9 cellular contexts compared by ENCODE assay signal in genomic region chr11:9569588-9570164, GRCh38. TPM values are rescaled to one million over a fixed set of nuclear protein-coding genes. Genes with fewer than 3 reads are reported as not detected.
DNase-seq lines count a peak whose midpoint lies in the region; ATAC-seq, FAIRE-seq and TF ChIP-seq lines count a peak whose summit lies in the region.
"Had no signal": no experiment of that assay in that cellular context is flagged by ENCODE, and none has a peak within 500 bp of the region (broad histone marks: within the 10 kb centered on the region; RNA-seq: fewer than 3 reads in every experiment).

No MANE protein-coding gene starts in this region.

- TF ChIP-seq CTCF in heart right ventricle (IDR thresholded peaks at IDR 0.05) (no peak), H1 (IDR thresholded peaks at IDR 0.05; ENCODE audit: control extremely low read depth in 1 of 3, insufficient read depth in 1 of 3, low read depth in 1 of 3, low read length in 3 of 3) (no peak), nephron progenitor cell (IDR thresholded peaks at IDR 0.05) (no peak)

- DNase-seq in heart right ventricle (no peak), cardiac septum (ENCODE audit: low spot score) (no peak), H1 (ENCODE audit: low read depth in 1 of 2, low spot score in 2 of 2) (no peak), nephron progenitor cell (no peak), hepatic stellate cell (ENCODE audit: low spot score) (no peak), NCI-H82 treated with DMSO at 0.1 percent for 48 hours (lab: John Stamatoyannopoulos, UW; ENCODE audit: unreplicated experiment) (no peak)
- DNase-seq in activated T-cell treated with anti-CD3 and anti-CD28 coated beads, Interleukin-2, amount 50 U/mL, for 24 hours = no peak
- DNase-seq: anterior cingulate cortex had no signal

- WGBS in heart right ventricle, 2 donors = 96 to 97% methylated on average over 5 of the region's 5 CpGs
- 91% methylated on average over 5 of the region's 5 CpGs; no CpG with 5 or more reads in 1 of the 2 experiments for WGBS in H1 (ENCODE audit: extremely low coverage in 1 of 2, insufficient coverage in 1 of 2, insufficient read length in 1 of 2, insufficient replicate concordance in 2 of 2, low coverage in 1 of 2, low lambda C conversion rate in 2 of 2, missing lambda C conversion rate in 1 of 2), 2 experiments

- H3K23ac ChIP-seq in H1 (ENCODE audit: insufficient read length) = no peak overlapping the region

- H3K79me2 ChIP-seq in H1 (ENCODE audit: control insufficient read depth in 1 of 2, insufficient read depth in 2 of 2, low read length in 2 of 2) = peaks cover 8 to 10% of the 10 kb centered on the region in 2 experiments

- no peak overlapping the region for H3K56ac ChIP-seq in H1 (replicated peaks; ENCODE audit: insufficient read length, low read depth, low read length)

- no peak overlapping the region for H3K14ac ChIP-seq in H1 (ENCODE audit: insufficient read length)

- H3K27me3 ChIP-seq in heart right ventricle (no peaks in the 10 kb centered on the region), H1 (replicated peaks in 1 of 4; ENCODE audit: control insufficient read depth in 3 of 4, extremely low read depth in 1 of 4, insufficient read depth in 3 of 4, low read length in 3 of 4) (no peaks in the 10 kb centered on the region)

- H3K4me3 ChIP-seq in heart right ventricle (peak overlapping the region in 1 of 10 donors; percentile 18), H1 (ENCODE audit: extremely low read depth in 1 of 4, insufficient read depth in 2 of 4, low read depth in 3 of 4, low read length in 4 of 4) (no peak overlapping the region; a peak in 1 of 8 replicates)

- H3K36me3 Mint-ChIP-seq in nephron progenitor cell (ENCODE audit: low read depth) = no peaks in the 10 kb centered on the region
- H3K36me3 Mint-ChIP-seq in activated T-cell treated with anti-CD3 and anti-CD28 coated beads, Interleukin-2, amount 50 U/mL, for 24 hours (ENCODE audit: low read depth) = peaks cover 4% of the 10 kb centered on the region

- TF ChIP-seq RAD21 in H1 (IDR thresholded peaks at IDR 0.05 in 1 of 2, conservative IDR thresholded peaks at IDR 0.05 in 1 of 2; ENCODE audit: low read depth in 2 of 2, low read length in 2 of 2) = no peak

- no peak overlapping the region for H4K5ac ChIP-seq in H1 (ENCODE audit: insufficient read length, low read depth, low read length)

- H3K9ac ChIP-seq in H1 (replicated peaks in 1 of 4; ENCODE audit: extremely low read depth in 1 of 4, low read depth in 3 of 4, low read length in 3 of 4) = no peak overlapping the region; a peak in 2 of 7 replicates

- peak overlapping the region; percentile 69 for H2BK5ac ChIP-seq in H1 (ENCODE audit: low read depth, low read length)

- no peak for ATAC-seq in heart right ventricle
- no peak for ATAC-seq in GM19463 (IDR thresholded peaks at IDR 0.05; ENCODE audit: unreplicated experiment)

- H3K79me1 ChIP-seq in H1 (ENCODE audit: low read depth, low read length) = no peaks in the 10 kb centered on the region

- peak overlapping the region; percentile 6 for H2BK120ac ChIP-seq in H1 (replicated peaks; ENCODE audit: low read depth, low read length)

- peak overlapping the region; percentile 1 to 7; a peak in 2 of 4 replicates for H3K4me2 ChIP-seq in H1 (ENCODE audit: insufficient read depth in 1 of 2, low read depth in 2 of 2, low read length in 2 of 2)

- 0 out of 2 replicates have a peak overlapping the region, but pooled peaks have one; percentile 80 for H2BK20ac ChIP-seq in H1 (ENCODE audit: low read length)

- no peaks in the 10 kb centered on the region for H3K36me3 ChIP-seq in heart right ventricle
- H3K36me3 ChIP-seq in H1 (ENCODE audit: control insufficient read depth in 2 of 4, insufficient read depth in 4 of 4, low read length in 3 of 4) = no peaks in the 10 kb centered on the region

- peaks cover 0 to under 1% of the 10 kb centered on the region in 2 experiments for H4K20me1 ChIP-seq in H1 (replicated peaks in 1 of 2; ENCODE audit: control insufficient read depth in 1 of 2, insufficient read depth in 2 of 2, low read length in 2 of 2)

- peak overlapping the region; percentile 97; the same call in 1 of the 2 replicates for H2BK12ac ChIP-seq in H1 (ENCODE audit: low read depth, low read length)

- CTCF ChIA-PET in H1 (lab: Charles Lee; ENCODE audit: partially characterized antibody) = interaction anchor here (3.0 kb wide), 1 partner anchor 35 kb away, joined by 23 read pairs; no protein-coding TSS in a partner anchor

- peaks cover 73% of the 10 kb centered on the region for H3K4me1 Mint-ChIP-seq in nephron progenitor cell
- H3K4me1 Mint-ChIP-seq in activated T-cell treated with anti-CD3 and anti-CD28 coated beads, Interleukin-2, amount 50 U/mL, for 24 hours (ENCODE audit: low read depth) = peaks cover 37% of the 10 kb centered on the region

- H2AFZ ChIP-seq in H1 (ENCODE audit: low read length) = no peak overlapping the region

- H2AK5ac ChIP-seq in H1 (ENCODE audit: low read depth, low read length) = no peak overlapping the region; the same call in 1 of the 2 replicates

- peak overlapping the region; percentile 80 to 94 (median 88) for H3K27ac ChIP-seq in heart right ventricle
- no peak overlapping the region; the same call in 1 of the 2 replicates for H3K27ac ChIP-seq in H1 (ENCODE audit: low read depth, low read length)

- peak overlapping the region; percentile 11 for H4K91ac ChIP-seq in H1 (replicated peaks; ENCODE audit: insufficient read length, low read length)

- TF ChIP-seq POLR2A in H1 (IDR thresholded peaks at IDR 0.05; ENCODE audit: control extremely low read depth in 1 of 2, low read depth in 2 of 2, low read length in 2 of 2) = no peak

- H3K4me3 Mint-ChIP-seq in nephron progenitor cell = peak overlapping the region; percentile 70
- H3K4me3 Mint-ChIP-seq in activated T-cell treated with anti-CD3 and anti-CD28 coated beads, Interleukin-2, amount 50 U/mL, for 24 hours = no peak overlapping the region

- intact Hi-C loops in heart right ventricle (cut with DNase I) (loop anchor here in 5 of 10 donors (5.0 kb wide), 3 partner anchors 43 to 1238 kb away; partner anchors contain the start of genes ZNF143 (in 2 of the 5) and EIF4G2 (in 1 of the 5)), cardiac septum (cut with DNase I) (loop anchor here (5.0 to 10.0 kb wide), 2 partner anchors 93 to 725 kb away; partner anchors contain the start of genes SBF2 and SWAP70)

- H3K23me2 ChIP-seq in H1 (ENCODE audit: low read depth, low read length) = peaks cover 6% of the 10 kb centered on the region; the same call in 1 of the 2 replicates

- H3K27me3 Mint-ChIP-seq in nephron progenitor cell (ENCODE audit: low read depth, poor library complexity) = peaks cover 3% of the 10 kb centered on the region
- peaks cover under 1% of the 10 kb centered on the region for H3K27me3 Mint-ChIP-seq in activated T-cell treated with anti-CD3 and anti-CD28 coated beads, Interleukin-2, amount 50 U/mL, for 24 hours

- H3K27ac Mint-ChIP-seq in nephron progenitor cell = peak overlapping the region; percentile 98
- H3K27ac Mint-ChIP-seq in activated T-cell treated with anti-CD3 and anti-CD28 coated beads, Interleukin-2, amount 50 U/mL, for 24 hours = no peak overlapping the region

- peak overlapping the region; percentile 57 for H3K4ac ChIP-seq in H1 (replicated peaks; ENCODE audit: insufficient read length, low read depth, low read length)

- peaks cover 9 to 56% (median 39%) of the 10 kb centered on the region in 9 donors for H3K4me1 ChIP-seq in heart right ventricle
- peaks cover 5 to 23% (median 13%) of the 10 kb centered on the region in 4 experiments for H3K4me1 ChIP-seq in H1 (replicated peaks in 1 of 4; ENCODE audit: control insufficient read depth in 3 of 4, insufficient read depth in 4 of 4, low read length in 3 of 4)

- TF ChIP-seq EP300 in H1 (IDR thresholded peaks at IDR 0.05; ENCODE audit: borderline replicate concordance in 1 of 2, low read depth in 2 of 2, low read length in 2 of 2) = no peak

- no peaks in the 10 kb centered on the region for H3K9me3 Mint-ChIP-seq in nephron progenitor cell
- no peaks in the 10 kb centered on the region for H3K9me3 Mint-ChIP-seq in activated T-cell treated with anti-CD3 and anti-CD28 coated beads, Interleukin-2, amount 50 U/mL, for 24 hours

- H3K9me3 ChIP-seq in heart right ventricle = no peaks in the 10 kb centered on the region
- no peaks in the 10 kb centered on the region for H3K9me3 ChIP-seq in H1 (ENCODE audit: insufficient read depth in 2 of 2, low read depth in 1 of 2, low read length in 1 of 2)

- H2BK15ac ChIP-seq in H1 (ENCODE audit: low read length) = peak overlapping the region; percentile 99; the same call in 1 of the 2 replicates

- no peak overlapping the region for H4K8ac ChIP-seq in H1 (ENCODE audit: extremely low read depth, insufficient read depth, low read length)

- H3K18ac ChIP-seq in H1 (ENCODE audit: extremely low read depth, low read length) = no peak overlapping the region; the same call in 1 of the 2 replicates

- POLR2A ChIA-PET in H1 (lab: Charles Lee; ENCODE audit: partially characterized antibody) = interaction anchor here (0.6 to 1.5 kb wide), 5 partner anchors 10 to 109 kb away, joined by 3 to 5 read pairs (median 4); partner anchors contain the start of gene ZNF143

- FAIRE-seq in H1 (lab: Jason Lieb, UNC) = no peak

TF ChIP-seq in H1, 55 proteins besides CTCF, POLR2A, EP300 and RAD21:
- TF ChIP-seq BCL11A (IDR thresholded peaks at IDR 0.05; ENCODE audit: low read depth in 2 of 2, low read length in 2 of 2) (no peak), TBP (IDR thresholded peaks at IDR 0.05; ENCODE audit: low read depth, low read length) (0 out of 2 replicates have a peak, but pooled peaks have one; percentile 31)
TF ChIP-seq in H1: peak in this region for 1.

RNA-seq across cellular contexts. Expression of gene WEE1, which starts 3.8 kb away (rescaled TPM):
- total RNA-seq in heart right ventricle = 100 to 1,000 TPM in 2 of 10 donors, 10 to 100 TPM in 8; 22.9 to 114 (median 59.0) TPM
- 10 to 100 TPM; 12.7 to 17.0 TPM for polyA plus RNA-seq in heart right ventricle
- 95.1 TPM for total RNA-seq in cardiac septum
- 115 and 120 TPM in 2 replicates for total RNA-seq in H1 (2021; fragmentation: NEBNext Ultra II Directional; extraction: Animal tissue kit (Norgen Biotek cat#: 25700))
- 22.6 and 40.8 TPM in 2 replicates for polyA plus RNA-seq in H1 (2011; rRNA removed)
- 49.2 TPM for polyA plus RNA-seq in H1 (2011; cell fraction: cytosol; rRNA removed)
- polyA plus RNA-seq in H1 (2011; cell fraction: nucleus; rRNA removed) = 21.5 TPM
- polyA plus RNA-seq in H1 (2012, experiment 1 of 2) = 55.4 to 89.1 TPM (median 63.7 TPM) in 4 replicates
- 19.5 TPM for polyA plus RNA-seq in H1 (2012, experiment 2 of 2)
- 55.2 TPM for polyA plus RNA-seq in H1 (2013, experiment 1 of 2)
- polyA plus RNA-seq in H1 (2013, experiment 2 of 2) = 53.3 TPM
- polyA minus RNA-seq in H1 (2011; rRNA and poly(A)+ RNA removed) = 48.9 and 53.0 TPM in 2 replicates
- polyA minus RNA-seq in H1 (2011; cell fraction: cytosol; rRNA and poly(A)+ RNA removed) = 37.4 TPM
- polyA minus RNA-seq in H1 (2011; cell fraction: nucleus; rRNA and poly(A)+ RNA removed) = 91.8 TPM
